ENCODE assay signal across 1 cellular context in genomic region chr10:98422182-98422581, GRCh38.
TF ChIP-seq lines count a peak whose summit lies in the region.

No MANE protein-coding gene starts in this region.

TF ChIP-seq in K562, 482 proteins besides CTCF, POLR2A, EP300 and RAD21 (continued from another document):
- no peak for TF ChIP-seq THRA (IDR thresholded peaks at IDR 0.05)
